1 cellular context compared by ENCODE assay signal in the genomic region with DNA sequence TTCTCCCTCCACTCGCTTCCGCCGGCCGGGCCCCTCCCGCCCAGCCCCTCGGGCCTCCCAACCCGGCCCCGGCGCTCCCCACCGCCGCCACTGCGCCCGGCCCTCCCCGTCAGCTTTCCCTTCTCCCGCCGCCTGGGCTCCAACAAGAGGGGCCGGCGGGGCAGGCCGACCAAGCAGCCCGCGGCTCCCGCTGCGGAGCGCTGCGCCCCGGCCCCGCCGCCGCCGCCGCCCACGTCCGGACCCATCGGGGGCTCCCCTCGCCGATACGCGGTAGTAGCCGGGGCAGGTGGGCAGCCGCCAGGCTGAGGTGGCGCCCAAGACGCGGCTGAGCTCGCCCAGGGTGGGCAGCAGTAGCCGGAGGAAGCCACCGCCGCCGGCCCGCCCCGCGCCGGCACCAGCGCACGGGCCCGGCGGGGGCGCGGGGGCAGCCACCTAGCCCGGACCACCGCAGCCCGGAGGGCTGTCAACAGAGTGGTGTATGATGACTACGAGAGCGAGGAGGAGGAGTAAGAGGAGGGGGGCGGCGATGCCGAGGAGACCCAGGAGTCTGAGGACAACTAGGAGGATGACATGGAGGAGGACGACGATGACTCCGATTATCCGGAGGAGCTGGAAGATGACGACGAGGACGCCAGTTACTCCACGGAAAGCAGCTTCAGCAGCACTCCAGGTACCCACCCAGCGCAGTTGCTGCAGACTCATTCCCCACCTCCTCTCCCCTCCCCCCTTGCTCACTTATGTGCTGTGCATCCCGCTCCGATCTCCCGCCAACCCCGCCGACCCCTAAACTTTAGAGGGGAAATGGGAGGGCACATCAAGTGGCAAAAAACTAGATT.
TF ChIP-seq lines count a peak whose summit lies in the region.

No MANE protein-coding gene starts in this region.

TF ChIP-seq in endothelial cell of umbilical vein, 7 proteins besides CTCF, POLR2A, EP300 and RAD21 (continued from another document):
- no peak for TF ChIP-seq GATA2 (IDR thresholded peaks at IDR 0.05; ENCODE audit: insufficient read depth, insufficient read length, low read depth, low read length)
